1 cellular context compared by ENCODE assay signal in the genomic region with DNA sequence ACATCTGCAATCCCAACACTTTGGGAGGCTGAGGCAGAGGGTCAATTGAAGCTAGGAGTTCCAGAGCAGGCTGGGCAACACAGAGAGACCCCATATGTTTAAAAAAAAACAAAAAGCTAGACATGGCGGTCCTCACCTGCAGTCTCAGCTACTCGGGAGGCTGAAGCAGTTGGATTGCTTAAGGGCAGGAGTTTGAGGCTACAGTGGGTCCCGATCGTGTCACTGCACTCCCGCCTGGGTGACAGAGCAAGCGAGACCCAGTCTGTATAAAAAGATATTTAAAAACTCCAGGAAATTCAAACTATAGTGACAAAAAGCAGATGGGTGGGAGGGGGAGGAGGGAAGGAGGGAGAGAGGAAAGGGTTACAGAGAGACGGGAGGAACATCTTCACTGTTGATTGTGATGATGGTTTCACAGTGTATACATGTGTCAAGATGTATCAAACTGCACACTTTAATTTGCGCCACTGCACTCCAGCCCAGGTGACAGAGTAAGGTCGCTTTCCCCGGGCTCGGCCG.
TF ChIP-seq lines count a peak whose summit lies in the region.

No MANE protein-coding gene starts in this region.

TF ChIP-seq in HepG2, 621 proteins besides CTCF, POLR2A, EP300 and RAD21 (continued from another document):
- TF ChIP-seq ZNF232 (CRISPR knock-in tag; IDR thresholded peaks at IDR 0.05; ENCODE audit: borderline replicate concordance) = 0 out of 2 replicates have a peak, but pooled peaks have one; percentile 40
- no peak for TF ChIP-seq THYN1 (CRISPR knock-in tag; IDR thresholded peaks at IDR 0.05; ENCODE audit: borderline replicate concordance, low read depth)
- TF ChIP-seq CCAR2 (optimal IDR thresholded peaks at IDR 0.05; ENCODE audit: low read depth, low read length) = no peak
- TF ChIP-seq GABPA (IDR thresholded peaks at IDR 0.05; ENCODE audit: low read depth, low read length) = no peak
- no peak for TF ChIP-seq GABPA (CRISPR knock-in tag; IDR thresholded peaks at IDR 0.05; ENCODE audit: low read depth)
- TF ChIP-seq ZNF678 (CRISPR knock-in tag; IDR thresholded peaks at IDR 0.05) = no peak
- TF ChIP-seq ZNF839 (CRISPR knock-in tag; IDR thresholded peaks at IDR 0.05; ENCODE audit: borderline replicate concordance) = no peak
- no peak for TF ChIP-seq ZSCAN31 (CRISPR knock-in tag; IDR thresholded peaks at IDR 0.05; ENCODE audit: low read depth)
- no peak for TF ChIP-seq FOXC1 (CRISPR knock-in tag; IDR thresholded peaks at IDR 0.05; ENCODE audit: borderline replicate concordance)
- TF ChIP-seq SMARCC2 (IDR thresholded peaks at IDR 0.05) = no peak
- no peak for TF ChIP-seq ZNF562 (CRISPR knock-in tag; IDR thresholded peaks at IDR 0.05; ENCODE audit: borderline replicate concordance)
